In genomic region chr5:72645447-72645846, GRCh38 we compare ENCODE assay signal across 36 cellular contexts.
"Had no signal": no experiment of that assay in that cellular context is flagged by ENCODE, and none has a peak within 500 bp of the region (broad histone marks: within the 10 kb centered on the region; RNA-seq: fewer than 3 reads in every experiment).

No MANE protein-coding gene starts in this region.

- H3K4me3 Mint-ChIP-seq: activated B cell treated with CpG ODN at 0.5 μM for 24 hours; activated CD4-positive, alpha-beta memory T cell treated with anti-CD3 and anti-CD28 coated beads for 36 hours; activated CD8-positive, alpha-beta memory T cell treated with anti-CD3 and anti-CD28 coated beads, Interleukin-2, amount 10 ng/mL, durations not matched to agents 7 days and 5 days; activated CD8-positive, alpha-beta T cell treated with anti-CD3 and anti-CD28 coated beads, Interleukin-2, amount 10 ng/mL, durations not matched to agents 7 days and 5 days; activated naive CD4-positive, alpha-beta T cell treated with anti-CD3 and anti-CD28 coated beads for 36 hours; activated naive CD4-positive, alpha-beta T cell treated with anti-CD3 and anti-CD28 coated beads, Interleukin-2, amount 50 U/mL, for 24 hours; activated naive CD8-positive, alpha-beta T cell treated with anti-CD3 and anti-CD28 coated beads for 36 hours; activated naive CD8-positive, alpha-beta T cell treated with anti-CD3 and anti-CD28 coated beads, Interleukin-2, amount 50 U/mL, for 24 hours; activated T-helper 1 cell treated with anti-CD3 and anti-CD28 coated beads, Interleukin-12 subunit alpha, Interleukin-12 subunit beta, Interleukin-2, Interleukin-4 antibody, amounts not matched to agents 30 ng/mL and 10 ng/mL and 1 ng/mL, durations not matched to agents 14 hours and 24 hours and 36 hours; effector memory CD8-positive, alpha-beta T cell; T-helper 1 cell treated with Interleukin-12 subunit alpha and Interleukin-12 subunit beta and Interleukin-4 antibody, amounts not matched to agents 30 μg/mL and 1 μg/mL, for 36 hours had no signal

- FAIRE-seq: colon had no signal

- H3K27me3 ChIP-seq: adrenal gland, body of pancreas, esophagus muscularis mucosa, gastrocnemius medialis, heart left ventricle had no signal

- H3K4me1 Mint-ChIP-seq: activated B cell treated with CpG ODN at 0.5 μM for 24 hours; activated CD8-positive, alpha-beta memory T cell treated with anti-CD3 and anti-CD28 coated beads, Interleukin-2, amount 10 ng/mL, durations not matched to agents 7 days and 5 days; activated naive CD4-positive, alpha-beta T cell treated with anti-CD3 and anti-CD28 coated beads, Interleukin-2, amount 50 U/mL, for 24 hours; activated naive CD8-positive, alpha-beta T cell treated with anti-CD3 and anti-CD28 coated beads for 36 hours; activated naive CD8-positive, alpha-beta T cell treated with anti-CD3 and anti-CD28 coated beads, Interleukin-2, amount 50 U/mL, for 24 hours had no signal

- H3K27ac Mint-ChIP-seq: activated B cell treated with CpG ODN at 0.5 μM for 24 hours; activated CD4-positive, alpha-beta memory T cell treated with anti-CD3 and anti-CD28 coated beads for 36 hours; activated CD8-positive, alpha-beta memory T cell treated with anti-CD3 and anti-CD28 coated beads, Interleukin-2, amount 10 ng/mL, durations not matched to agents 7 days and 5 days; activated CD8-positive, alpha-beta T cell treated with anti-CD3 and anti-CD28 coated beads, Interleukin-2, amount 10 ng/mL, durations not matched to agents 7 days and 5 days; activated naive CD4-positive, alpha-beta T cell treated with anti-CD3 and anti-CD28 coated beads for 36 hours; activated naive CD4-positive, alpha-beta T cell treated with anti-CD3 and anti-CD28 coated beads, Interleukin-2, amount 50 U/mL, for 24 hours; activated naive CD8-positive, alpha-beta T cell treated with anti-CD3 and anti-CD28 coated beads for 36 hours; activated naive CD8-positive, alpha-beta T cell treated with anti-CD3 and anti-CD28 coated beads, Interleukin-2, amount 50 U/mL, for 24 hours; activated T-helper 1 cell treated with anti-CD3 and anti-CD28 coated beads, Interleukin-12 subunit alpha, Interleukin-12 subunit beta, Interleukin-2, Interleukin-4 antibody, amounts not matched to agents 30 ng/mL and 10 ng/mL and 1 ng/mL, durations not matched to agents 14 hours and 24 hours and 36 hours; activated T-helper 2 cell treated with anti-CD3 and anti-CD28 coated beads, Interferon-gamma antibody, Interleukin-2, Interleukin-4, amounts not matched to agents 10 μg/mL and 5 μg/mL and 100 μg/mL, durations not matched to agents 14 hours and 24 hours and 36 hours; effector memory CD8-positive, alpha-beta T cell; T-helper 1 cell treated with Interleukin-12 subunit alpha and Interleukin-12 subunit beta and Interleukin-4 antibody, amounts not matched to agents 30 μg/mL and 1 μg/mL, for 36 hours had no signal

- H3K4me3 ChIP-seq: adrenal gland, body of pancreas, esophagus muscularis mucosa, gastrocnemius medialis, heart left ventricle had no signal

- ATAC-seq: activated CD4-positive, CD25-positive, alpha-beta regulatory T cell treated with anti-CD3 and anti-CD28 coated beads, Interleukin-2, amount 50 U/mL, for 24 hours; activated CD8-positive, alpha-beta memory T cell treated with anti-CD3 and anti-CD28 coated beads, Interleukin-2, amount 10 ng/mL, durations not matched to agents 7 days and 5 days; activated CD8-positive, alpha-beta T cell treated with anti-CD3 and anti-CD28 coated beads, Interleukin-2, amount 10 ng/mL, durations not matched to agents 7 days and 5 days; activated naive CD8-positive, alpha-beta T cell treated with anti-CD3 and anti-CD28 coated beads, Interleukin-2, amount 50 U/mL, for 24 hours; body of pancreas; effector memory CD8-positive, alpha-beta T cell; foreskin keratinocyte; gastrocnemius medialis; heart left ventricle had no signal

- H3K9me3 Mint-ChIP-seq: activated B cell treated with CpG ODN at 0.5 μM for 24 hours; activated CD4-positive, alpha-beta memory T cell treated with anti-CD3 and anti-CD28 coated beads for 36 hours; activated naive CD4-positive, alpha-beta T cell treated with anti-CD3 and anti-CD28 coated beads for 36 hours; activated naive CD4-positive, alpha-beta T cell treated with anti-CD3 and anti-CD28 coated beads, Interleukin-2, amount 50 U/mL, for 24 hours; activated naive CD8-positive, alpha-beta T cell treated with anti-CD3 and anti-CD28 coated beads for 36 hours; activated naive CD8-positive, alpha-beta T cell treated with anti-CD3 and anti-CD28 coated beads, Interleukin-2, amount 50 U/mL, for 24 hours; activated T-helper 1 cell treated with anti-CD3 and anti-CD28 coated beads, Interleukin-12 subunit alpha, Interleukin-12 subunit beta, Interleukin-2, Interleukin-4 antibody, amounts not matched to agents 30 ng/mL and 10 ng/mL and 1 ng/mL, durations not matched to agents 14 hours and 24 hours and 36 hours; activated T-helper 2 cell treated with anti-CD3 and anti-CD28 coated beads, Interferon-gamma antibody, Interleukin-2, Interleukin-4, amounts not matched to agents 10 μg/mL and 5 μg/mL and 100 μg/mL, durations not matched to agents 14 hours and 24 hours and 36 hours; effector memory CD8-positive, alpha-beta T cell; T-helper 1 cell treated with Interleukin-12 subunit alpha and Interleukin-12 subunit beta and Interleukin-4 antibody, amounts not matched to agents 30 μg/mL and 1 μg/mL, for 36 hours had no signal

- H3K27ac ChIP-seq: adrenal gland, body of pancreas, esophagus muscularis mucosa, foreskin keratinocyte, gastrocnemius medialis, heart left ventricle, WERI-Rb-1 had no signal

- H3K4me1 ChIP-seq: adrenal gland, body of pancreas, foreskin keratinocyte had no signal

- H3K36me3 Mint-ChIP-seq: activated CD4-positive, alpha-beta memory T cell treated with anti-CD3 and anti-CD28 coated beads for 36 hours; activated CD8-positive, alpha-beta memory T cell treated with anti-CD3 and anti-CD28 coated beads, Interleukin-2, amount 10 ng/mL, durations not matched to agents 7 days and 5 days; activated naive CD4-positive, alpha-beta T cell treated with anti-CD3 and anti-CD28 coated beads, Interleukin-2, amount 50 U/mL, for 24 hours; activated naive CD8-positive, alpha-beta T cell treated with anti-CD3 and anti-CD28 coated beads for 36 hours had no signal

- H3K36me3 ChIP-seq: adrenal gland, esophagus muscularis mucosa, gastrocnemius medialis, heart left ventricle, WERI-Rb-1 had no signal

- H3K27me3 Mint-ChIP-seq: activated CD4-positive, alpha-beta memory T cell treated with anti-CD3 and anti-CD28 coated beads for 36 hours; activated naive CD4-positive, alpha-beta T cell treated with anti-CD3 and anti-CD28 coated beads, Interleukin-2, amount 50 U/mL, for 24 hours; activated naive CD8-positive, alpha-beta T cell treated with anti-CD3 and anti-CD28 coated beads for 36 hours; activated naive CD8-positive, alpha-beta T cell treated with anti-CD3 and anti-CD28 coated beads, Interleukin-2, amount 50 U/mL, for 24 hours had no signal

- DNase-seq: activated B cell treated with CpG ODN at 0.5 μM for 24 hours; activated CD4-positive, alpha-beta memory T cell treated with anti-CD3 and anti-CD28 coated beads for 36 hours; activated CD4-positive, alpha-beta T cell treated with anti-CD3 and anti-CD28 coated beads for 48 hours; activated CD4-positive, alpha-beta T cell treated with anti-CD3 and anti-CD28 coated beads, Interleukin-2, amount 50 U/mL, for 1 hour; activated CD8-positive, alpha-beta memory T cell treated with anti-CD3 and anti-CD28 coated beads, Interleukin-2, amount 10 ng/mL, durations not matched to agents 7 days and 5 days; activated CD8-positive, alpha-beta memory T cell treated with anti-CD3 and anti-CD28 coated beads, Interleukin-2, amount 50 U/mL, for 4 hours; activated CD8-positive, alpha-beta T cell treated with anti-CD3 and anti-CD28 coated beads, Interleukin-2, amount 10 ng/mL, durations not matched to agents 7 days and 5 days; activated effector memory CD4-positive, alpha-beta T cell treated with anti-CD3 and anti-CD28 coated beads, Interleukin-2, amount 50 U/mL, for 16 hours; activated naive CD4-positive, alpha-beta T cell treated with anti-CD3 and anti-CD28 coated beads for 36 hours; activated naive CD8-positive, alpha-beta T cell treated with anti-CD3 and anti-CD28 coated beads for 36 hours; activated naive CD8-positive, alpha-beta T cell treated with anti-CD3 and anti-CD28 coated beads, Interleukin-2, amount 50 U/mL, for 24 hours; activated T-cell treated with anti-CD3 and anti-CD28 coated beads, Interleukin-2, amount 50 U/mL, for 1 hour; activated T-cell treated with anti-CD3 and anti-CD28 coated beads, Interleukin-2, amount 50 U/mL, for 48 hours; adrenal gland; amygdala; aorta; body of pancreas; caudate nucleus; cortex of kidney; dermis blood vessel endothelial cell; effector CD4-positive, alpha-beta T cell; effector memory CD8-positive, alpha-beta T cell; erythroblast; foreskin keratinocyte; gastrocnemius medialis; glutamatergic neuron; heart left ventricle; T1000; WERI-Rb-1 had no signal
